Comparison of ENCODE assay signal across 8 cellular contexts in genomic region chr1:7975212-7975865, GRCh38. TPM values are rescaled to one million over a fixed set of nuclear protein-coding genes. Genes with fewer than 3 reads are reported as not detected.
A peak's percentile ranks its signal among the peaks of the same experiment; 100 is the strongest.
DNase-seq lines count a peak whose midpoint lies in the region; ATAC-seq and TF ChIP-seq lines count a peak whose summit lies in the region.

No MANE protein-coding gene starts in this region.

- H3K4me2 ChIP-seq in H9 (ENCODE audit: insufficient read depth, insufficient read length, low read length) = no peak overlapping the region

- H2AK5ac ChIP-seq in H9 (ENCODE audit: insufficient read length, low read length) = no peak overlapping the region

- no peaks in the 10 kb centered on the region for H3K9me3 Mint-ChIP-seq in CD4-positive, alpha-beta T cell
- H3K9me3 Mint-ChIP-seq in H9 = no peaks in the 10 kb centered on the region
- no peaks in the 10 kb centered on the region for H3K9me3 Mint-ChIP-seq in activated T-cell treated with anti-CD3 and anti-CD28 coated beads, Interleukin-2, amount 50 U/mL, for 24 hours

- peak; percentile 41 for ATAC-seq in CD4-positive, alpha-beta T cell (ENCODE audit: poor library complexity)
- ATAC-seq in HG03108 (IDR thresholded peaks at IDR 0.05; ENCODE audit: unreplicated experiment) = no peak

- TF ChIP-seq CTCF in CD4-positive, alpha-beta T cell (IDR thresholded peaks at IDR 0.05) = peak; percentile 51
- TF ChIP-seq CTCF in H9 (conservative IDR thresholded peaks at IDR 0.05) = peak; percentile 97

- H2BK120ac ChIP-seq in H9 (ENCODE audit: low read depth, low read length, poor library complexity, severe bottlenecking) = no peak overlapping the region

- H3K27ac ChIP-seq in CD4-positive, alpha-beta T cell (ENCODE audit: low read depth, low read length) = no peak overlapping the region
- H3K27ac ChIP-seq in H9 (ENCODE audit: insufficient read length, low read depth, low read length) = no peak overlapping the region

- CTCF ChIA-PET in CD4-positive, alpha-beta T cell (lab: Charles Lee) = interaction anchor here (0.5 to 1.4 kb wide), 12 partner anchors 8 to 580 kb away, joined by 3 to 5 read pairs (median 3); no protein-coding TSS in a partner anchor

- peaks cover 69% of the 10 kb centered on the region for H3K36me3 Mint-ChIP-seq in CD4-positive, alpha-beta T cell (ENCODE audit: low read depth)
- H3K36me3 Mint-ChIP-seq in H9 (ENCODE audit: insufficient read depth in 1 of 3, low read depth in 3 of 3) = peaks cover 53 to 74% (median 59%) of the 10 kb centered on the region in 3 experiments
- peaks cover 90% of the 10 kb centered on the region for H3K36me3 Mint-ChIP-seq in activated T-cell treated with anti-CD3 and anti-CD28 coated beads, Interleukin-2, amount 50 U/mL, for 24 hours (ENCODE audit: low read depth)

- H3K79me2 ChIP-seq in H9 (ENCODE audit: insufficient read depth, low read length) = no peaks in the 10 kb centered on the region; the same call in 1 of the 2 replicates

- no peaks in the 10 kb centered on the region for H3K27me3 Mint-ChIP-seq in CD4-positive, alpha-beta T cell
- no peaks in the 10 kb centered on the region for H3K27me3 Mint-ChIP-seq in H9 (ENCODE audit: low read depth)
- no peaks in the 10 kb centered on the region for H3K27me3 Mint-ChIP-seq in activated T-cell treated with anti-CD3 and anti-CD28 coated beads, Interleukin-2, amount 50 U/mL, for 24 hours

- H3K4me3 Mint-ChIP-seq in CD4-positive, alpha-beta T cell = no peak overlapping the region
- no peak overlapping the region for H3K4me3 Mint-ChIP-seq in H9
- no peak overlapping the region for H3K4me3 Mint-ChIP-seq in activated T-cell treated with anti-CD3 and anti-CD28 coated beads, Interleukin-2, amount 50 U/mL, for 24 hours

- peak overlapping the region; percentile 24 for H3K27ac Mint-ChIP-seq in CD4-positive, alpha-beta T cell
- no peak overlapping the region for H3K27ac Mint-ChIP-seq in H9
- peak overlapping the region; percentile 69 for H3K27ac Mint-ChIP-seq in activated T-cell treated with anti-CD3 and anti-CD28 coated beads, Interleukin-2, amount 50 U/mL, for 24 hours

- H3K14ac ChIP-seq in H9 (ENCODE audit: insufficient read depth, low read length) = no peak overlapping the region

- no peak overlapping the region for H2BK20ac ChIP-seq in H9 (ENCODE audit: low read depth, low read length, poor library complexity, severe bottlenecking)

- no peaks in the 10 kb centered on the region for H3K4me1 ChIP-seq in H9 (ENCODE audit: insufficient read depth, low read length)

- H4K91ac ChIP-seq in H9 (ENCODE audit: insufficient read length, low read depth, low read length) = no peak overlapping the region

- no peak overlapping the region for H4K5ac ChIP-seq in H9 (ENCODE audit: insufficient read length, low read depth, low read length)

- POLR2A ChIA-PET in CD4-positive, alpha-beta T cell (lab: Charles Lee) = interaction anchor here (0.7 kb wide), 1 partner anchor 14 kb away, joined by 3 read pairs; the partner anchor contains the start of gene PARK7

- no peaks in the 10 kb centered on the region for H3K27me3 ChIP-seq in CD4-positive, alpha-beta T cell (ENCODE audit: control insufficient read depth, insufficient read depth, low read length)
- H3K27me3 ChIP-seq in H9 (ENCODE audit: insufficient read depth, low read length) = no peaks in the 10 kb centered on the region

- H3K79me1 ChIP-seq in H9 (ENCODE audit: insufficient read depth, low read depth, low read length, poor library complexity, severe bottlenecking) = peaks cover 6% of the 10 kb centered on the region

- no peak overlapping the region for H3K4ac ChIP-seq in H9 (ENCODE audit: low read depth, low read length)

- intact Hi-C loops in CD4-positive, alpha-beta T cell (cut with DNase I, micrococcal nuclease) = no loop called here

- no peak overlapping the region for H3K23ac ChIP-seq in H9 (ENCODE audit: insufficient read length, low read depth, low read length)

- H3K18ac ChIP-seq in H9 (ENCODE audit: insufficient read length, low read depth, low read length) = no peak overlapping the region

- H2BK12ac ChIP-seq in H9 (ENCODE audit: insufficient read length, low read depth, low read length) = no peak overlapping the region

- no peak overlapping the region for H4K8ac ChIP-seq in H9 (replicated peaks; ENCODE audit: insufficient read length, low read depth, low read length)

- H2BK5ac ChIP-seq in H9 (ENCODE audit: insufficient read length, low read length) = no peak overlapping the region

- H3T11ph ChIP-seq in H9 (ENCODE audit: low read length) = no peak overlapping the region

- H3K4me1 Mint-ChIP-seq in CD4-positive, alpha-beta T cell (ENCODE audit: low read depth) = peaks cover 5% of the 10 kb centered on the region
- H3K4me1 Mint-ChIP-seq in H9 = peaks cover 2% of the 10 kb centered on the region in 2 experiments
- peaks cover 19% of the 10 kb centered on the region for H3K4me1 Mint-ChIP-seq in activated T-cell treated with anti-CD3 and anti-CD28 coated beads, Interleukin-2, amount 50 U/mL, for 24 hours (ENCODE audit: low read depth)

- H3K23me2 ChIP-seq in H9 (ENCODE audit: insufficient read length, low read depth, low read length, poor library complexity, severe bottlenecking) = no peaks in the 10 kb centered on the region

- no peak for DNase-seq in CD4-positive, alpha-beta T cell
- DNase-seq in H9 (peak; percentile 90), NCI-H748 (lab: John Stamatoyannopoulos, UW; ENCODE audit: unreplicated experiment) (peak; percentile 59), foreskin melanocyte (peak; percentile 43), nucleus accumbens (lab: John Stamatoyannopoulos, UW) (peak in 45 of 56 donors; percentile 3 to 59 (median 31)), NK-92 (lab: John Stamatoyannopoulos, UW; ENCODE audit: unreplicated experiment) (no peak)
- DNase-seq in activated T-cell treated with anti-CD3 and anti-CD28 coated beads, Interleukin-2, amount 50 U/mL, for 24 hours = peak; percentile 49

- no peak overlapping the region for H2BK15ac ChIP-seq in H9 (ENCODE audit: low read depth, low read length)

- H3K9me3 ChIP-seq in CD4-positive, alpha-beta T cell (ENCODE audit: control insufficient read depth, low read length) = no peaks in the 10 kb centered on the region
- no peaks in the 10 kb centered on the region for H3K9me3 ChIP-seq in H9 (ENCODE audit: control insufficient read depth, low read depth, low read length)

- no peak overlapping the region for H3K56ac ChIP-seq in H9 (ENCODE audit: insufficient read length, low read depth, low read length)

- H2AFZ ChIP-seq in H9 (ENCODE audit: low read length) = no peak overlapping the region

- no peak overlapping the region for H3K9ac ChIP-seq in H9 (ENCODE audit: extremely low read depth, insufficient read length, low read length)

- no peaks in the 10 kb centered on the region for H4K20me1 ChIP-seq in H9 (ENCODE audit: control insufficient read depth, insufficient read depth, insufficient read length)

- no CpG with 5 or more reads among the region's 8 CpGs for WGBS in H9 (ENCODE audit: extremely low coverage, insufficient read length, low lambda C conversion rate)

RNA-seq across cellular contexts. Expression of gene PARK7, which starts 13.8 kb away (rescaled TPM):
- 10 to 100 TPM; 57.7 to 62.4 TPM for total RNA-seq in CD4-positive, alpha-beta T cell
- 370 and 379 TPM in 2 replicates for total RNA-seq in H9 (2021)

RNA-seq across cellular contexts. Expression of gene TNFRSF9, which starts 34.7 kb away (rescaled TPM):
- total RNA-seq in CD4-positive, alpha-beta T cell = under 1 TPM; 0.52 to 0.84 TPM
- total RNA-seq in H9 (2021) = not detected in 2 replicates

RNA-seq across cellular contexts. Expression of gene ERRFI1, which starts 50.8 kb away (rescaled TPM):
- 1 to 10 TPM; 3.6 TPM for total RNA-seq in CD4-positive, alpha-beta T cell
- total RNA-seq in H9 (2021) = 19.2 and 20.8 TPM in 2 replicates

Comparison
In these comparisons a context has a peak if more than half of its experiments do, and no peak if none do; other contexts are left out.
1. DNase-seq: peak in H9 (single experiment), NCI-H748 (single experiment), activated T-cell treated with anti-CD3 and anti-CD28 coated beads, Interleukin-2, amount 50 U/mL, for 24 hours (single experiment), foreskin melanocyte (single experiment) and nucleus accumbens (45 of 56); none in CD4-positive, alpha-beta T cell (0 of 10) and NK-92 (single experiment).
2. H3K27ac Mint-ChIP-seq: peak in CD4-positive, alpha-beta T cell (single experiment) and activated T-cell treated with anti-CD3 and anti-CD28 coated beads, Interleukin-2, amount 50 U/mL, for 24 hours (single experiment); none in H9 (0 of 3).